1 cellular context compared by ENCODE assay signal in the genomic region with DNA sequence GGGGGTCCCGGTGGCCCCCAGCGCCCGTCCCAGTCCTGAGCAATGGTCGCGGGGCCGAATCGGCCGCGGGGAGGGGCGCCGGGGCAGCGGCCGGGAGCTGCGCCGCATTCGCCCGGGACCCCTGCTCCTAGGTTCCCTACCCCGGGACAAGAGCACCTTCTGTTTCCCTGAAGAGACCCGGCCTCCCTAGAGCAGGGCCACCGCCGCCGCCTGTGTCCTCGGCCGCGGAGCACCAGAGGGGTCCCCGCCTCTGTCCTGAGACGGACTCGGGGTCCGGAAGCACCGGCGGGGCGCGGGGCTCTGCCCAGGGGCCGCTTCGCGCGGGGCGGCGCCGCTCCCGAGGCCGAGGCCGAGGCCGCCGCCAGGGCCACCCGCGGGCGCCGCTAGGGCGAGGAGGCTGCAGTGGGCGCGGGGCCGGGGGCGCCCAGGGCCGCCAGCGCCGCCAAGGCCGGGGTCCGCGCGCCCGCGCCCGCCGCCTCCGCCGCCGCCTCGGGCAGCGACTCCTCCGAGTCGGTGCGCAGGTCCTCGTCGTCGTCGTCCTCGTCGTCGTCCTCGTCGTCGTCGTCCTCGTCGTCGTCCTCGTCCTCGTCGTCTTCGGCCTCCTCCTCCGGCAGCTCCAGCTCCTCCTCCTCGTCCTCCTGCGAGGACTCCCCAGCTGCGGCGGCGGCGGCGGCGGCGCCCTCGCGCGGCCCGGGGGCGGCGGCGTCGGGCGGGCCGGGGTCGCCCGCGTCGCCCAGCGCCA.
TF ChIP-seq lines count a peak whose summit lies in the region.

No MANE protein-coding gene starts in this region.

TF ChIP-seq in GM23338, 12 proteins besides CTCF, POLR2A, EP300 and RAD21:
- TF ChIP-seq, protein P1, sequence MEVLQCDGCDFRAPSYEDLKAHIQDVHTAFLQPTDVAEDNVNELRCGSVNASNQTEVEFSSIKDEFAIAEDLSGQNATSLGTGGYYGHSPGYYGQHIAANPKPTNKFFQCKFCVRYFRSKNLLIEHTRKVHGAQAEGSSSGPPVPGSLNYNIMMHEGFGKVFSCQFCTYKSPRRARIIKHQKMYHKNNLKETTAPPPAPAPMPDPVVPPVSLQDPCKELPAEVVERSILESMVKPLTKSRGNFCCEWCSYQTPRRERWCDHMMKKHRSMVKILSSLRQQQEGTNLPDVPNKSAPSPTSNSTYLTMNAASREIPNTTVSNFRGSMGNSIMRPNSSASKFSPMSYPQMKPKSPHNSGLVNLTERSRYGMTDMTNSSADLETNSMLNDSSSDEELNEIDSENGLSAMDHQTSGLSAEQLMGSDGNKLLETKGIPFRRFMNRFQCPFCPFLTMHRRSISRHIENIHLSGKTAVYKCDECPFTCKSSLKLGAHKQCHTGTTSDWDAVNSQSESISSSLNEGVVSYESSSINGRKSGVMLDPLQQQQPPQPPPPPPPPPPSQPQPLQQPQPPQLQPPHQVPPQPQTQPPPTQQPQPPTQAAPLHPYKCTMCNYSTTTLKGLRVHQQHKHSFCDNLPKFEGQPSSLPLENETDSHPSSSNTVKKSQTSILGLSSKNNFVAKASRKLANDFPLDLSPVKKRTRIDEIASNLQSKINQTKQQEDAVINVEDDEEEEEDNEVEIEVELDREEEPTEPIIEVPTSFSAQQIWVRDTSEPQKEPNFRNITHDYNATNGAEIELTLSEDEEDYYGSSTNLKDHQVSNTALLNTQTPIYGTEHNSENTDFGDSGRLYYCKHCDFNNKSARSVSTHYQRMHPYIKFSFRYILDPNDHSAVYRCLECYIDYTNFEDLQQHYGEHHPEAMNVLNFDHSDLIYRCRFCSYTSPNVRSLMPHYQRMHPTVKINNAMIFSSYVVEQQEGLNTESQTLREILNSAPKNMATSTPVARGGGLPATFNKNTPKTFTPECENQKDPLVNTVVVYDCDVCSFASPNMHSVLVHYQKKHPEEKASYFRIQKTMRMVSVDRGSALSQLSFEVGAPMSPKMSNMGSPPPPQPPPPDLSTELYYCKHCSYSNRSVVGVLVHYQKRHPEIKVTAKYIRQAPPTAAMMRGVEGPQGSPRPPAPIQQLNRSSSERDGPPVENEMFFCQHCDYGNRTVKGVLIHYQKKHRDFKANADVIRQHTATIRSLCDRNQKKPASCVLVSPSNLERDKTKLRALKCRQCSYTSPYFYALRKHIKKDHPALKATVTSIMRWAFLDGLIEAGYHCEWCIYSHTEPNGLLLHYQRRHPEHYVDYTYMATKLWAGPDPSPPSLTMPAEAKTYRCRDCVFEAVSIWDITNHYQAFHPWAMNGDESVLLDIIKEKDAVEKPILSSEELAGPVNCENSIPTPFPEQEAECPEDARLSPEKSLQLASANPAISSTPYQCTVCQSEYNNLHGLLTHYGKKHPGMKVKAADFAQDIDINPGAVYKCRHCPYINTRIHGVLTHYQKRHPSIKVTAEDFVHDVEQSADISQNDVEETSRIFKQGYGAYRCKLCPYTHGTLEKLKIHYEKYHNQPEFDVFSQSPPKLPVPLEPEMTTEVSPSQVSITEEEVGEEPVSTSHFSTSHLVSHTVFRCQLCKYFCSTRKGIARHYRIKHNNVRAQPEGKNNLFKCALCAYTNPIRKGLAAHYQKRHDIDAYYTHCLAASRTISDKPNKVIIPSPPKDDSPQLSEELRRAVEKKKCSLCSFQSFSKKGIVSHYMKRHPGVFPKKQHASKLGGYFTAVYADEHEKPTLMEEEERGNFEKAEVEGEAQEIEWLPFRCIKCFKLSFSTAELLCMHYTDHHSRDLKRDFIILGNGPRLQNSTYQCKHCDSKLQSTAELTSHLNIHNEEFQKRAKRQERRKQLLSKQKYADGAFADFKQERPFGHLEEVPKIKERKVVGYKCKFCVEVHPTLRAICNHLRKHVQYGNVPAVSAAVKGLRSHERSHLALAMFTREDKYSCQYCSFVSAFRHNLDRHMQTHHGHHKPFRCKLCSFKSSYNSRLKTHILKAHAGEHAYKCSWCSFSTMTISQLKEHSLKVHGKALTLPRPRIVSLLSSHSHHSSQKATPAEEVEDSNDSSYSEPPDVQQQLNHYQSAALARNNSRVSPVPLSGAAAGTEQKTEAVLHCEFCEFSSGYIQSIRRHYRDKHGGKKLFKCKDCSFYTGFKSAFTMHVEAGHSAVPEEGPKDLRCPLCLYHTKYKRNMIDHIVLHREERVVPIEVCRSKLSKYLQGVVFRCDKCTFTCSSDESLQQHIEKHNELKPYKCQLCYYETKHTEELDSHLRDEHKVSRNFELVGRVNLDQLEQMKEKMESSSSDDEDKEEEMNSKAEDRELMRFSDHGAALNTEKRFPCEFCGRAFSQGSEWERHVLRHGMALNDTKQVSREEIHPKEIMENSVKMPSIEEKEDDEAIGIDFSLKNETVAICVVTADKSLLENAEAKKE (CRISPR knock-in tag; IDR thresholded peaks at IDR 0.05): no peak
- TF ChIP-seq CREB1 (CRISPR knock-in tag; IDR thresholded peaks at IDR 0.05; ENCODE audit: low read depth): no peak
- TF ChIP-seq ZNF331 (CRISPR knock-in tag; IDR thresholded peaks at IDR 0.05; ENCODE audit: low read depth): no peak
- TF ChIP-seq POLR2AphosphoS5 (IDR thresholded peaks at IDR 0.05; ENCODE audit: low read depth): no peak
- TF ChIP-seq, protein P2, sequence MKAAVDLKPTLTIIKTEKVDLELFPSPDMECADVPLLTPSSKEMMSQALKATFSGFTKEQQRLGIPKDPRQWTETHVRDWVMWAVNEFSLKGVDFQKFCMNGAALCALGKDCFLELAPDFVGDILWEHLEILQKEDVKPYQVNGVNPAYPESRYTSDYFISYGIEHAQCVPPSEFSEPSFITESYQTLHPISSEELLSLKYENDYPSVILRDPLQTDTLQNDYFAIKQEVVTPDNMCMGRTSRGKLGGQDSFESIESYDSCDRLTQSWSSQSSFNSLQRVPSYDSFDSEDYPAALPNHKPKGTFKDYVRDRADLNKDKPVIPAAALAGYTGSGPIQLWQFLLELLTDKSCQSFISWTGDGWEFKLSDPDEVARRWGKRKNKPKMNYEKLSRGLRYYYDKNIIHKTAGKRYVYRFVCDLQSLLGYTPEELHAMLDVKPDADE (IDR thresholded peaks at IDR 0.05): no peak
- TF ChIP-seq, protein P3, sequence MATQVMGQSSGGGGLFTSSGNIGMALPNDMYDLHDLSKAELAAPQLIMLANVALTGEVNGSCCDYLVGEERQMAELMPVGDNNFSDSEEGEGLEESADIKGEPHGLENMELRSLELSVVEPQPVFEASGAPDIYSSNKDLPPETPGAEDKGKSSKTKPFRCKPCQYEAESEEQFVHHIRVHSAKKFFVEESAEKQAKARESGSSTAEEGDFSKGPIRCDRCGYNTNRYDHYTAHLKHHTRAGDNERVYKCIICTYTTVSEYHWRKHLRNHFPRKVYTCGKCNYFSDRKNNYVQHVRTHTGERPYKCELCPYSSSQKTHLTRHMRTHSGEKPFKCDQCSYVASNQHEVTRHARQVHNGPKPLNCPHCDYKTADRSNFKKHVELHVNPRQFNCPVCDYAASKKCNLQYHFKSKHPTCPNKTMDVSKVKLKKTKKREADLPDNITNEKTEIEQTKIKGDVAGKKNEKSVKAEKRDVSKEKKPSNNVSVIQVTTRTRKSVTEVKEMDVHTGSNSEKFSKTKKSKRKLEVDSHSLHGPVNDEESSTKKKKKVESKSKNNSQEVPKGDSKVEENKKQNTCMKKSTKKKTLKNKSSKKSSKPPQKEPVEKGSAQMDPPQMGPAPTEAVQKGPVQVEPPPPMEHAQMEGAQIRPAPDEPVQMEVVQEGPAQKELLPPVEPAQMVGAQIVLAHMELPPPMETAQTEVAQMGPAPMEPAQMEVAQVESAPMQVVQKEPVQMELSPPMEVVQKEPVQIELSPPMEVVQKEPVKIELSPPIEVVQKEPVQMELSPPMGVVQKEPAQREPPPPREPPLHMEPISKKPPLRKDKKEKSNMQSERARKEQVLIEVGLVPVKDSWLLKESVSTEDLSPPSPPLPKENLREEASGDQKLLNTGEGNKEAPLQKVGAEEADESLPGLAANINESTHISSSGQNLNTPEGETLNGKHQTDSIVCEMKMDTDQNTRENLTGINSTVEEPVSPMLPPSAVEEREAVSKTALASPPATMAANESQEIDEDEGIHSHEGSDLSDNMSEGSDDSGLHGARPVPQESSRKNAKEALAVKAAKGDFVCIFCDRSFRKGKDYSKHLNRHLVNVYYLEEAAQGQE (IDR thresholded peaks at IDR 0.05; ENCODE audit: unreplicated experiment): no peak
- no peak for TF ChIP-seq EZH2phosphoT487 (IDR thresholded peaks at IDR 0.05; ENCODE audit: unreplicated experiment)
